1 cellular context compared by ENCODE assay signal in the genomic region with DNA sequence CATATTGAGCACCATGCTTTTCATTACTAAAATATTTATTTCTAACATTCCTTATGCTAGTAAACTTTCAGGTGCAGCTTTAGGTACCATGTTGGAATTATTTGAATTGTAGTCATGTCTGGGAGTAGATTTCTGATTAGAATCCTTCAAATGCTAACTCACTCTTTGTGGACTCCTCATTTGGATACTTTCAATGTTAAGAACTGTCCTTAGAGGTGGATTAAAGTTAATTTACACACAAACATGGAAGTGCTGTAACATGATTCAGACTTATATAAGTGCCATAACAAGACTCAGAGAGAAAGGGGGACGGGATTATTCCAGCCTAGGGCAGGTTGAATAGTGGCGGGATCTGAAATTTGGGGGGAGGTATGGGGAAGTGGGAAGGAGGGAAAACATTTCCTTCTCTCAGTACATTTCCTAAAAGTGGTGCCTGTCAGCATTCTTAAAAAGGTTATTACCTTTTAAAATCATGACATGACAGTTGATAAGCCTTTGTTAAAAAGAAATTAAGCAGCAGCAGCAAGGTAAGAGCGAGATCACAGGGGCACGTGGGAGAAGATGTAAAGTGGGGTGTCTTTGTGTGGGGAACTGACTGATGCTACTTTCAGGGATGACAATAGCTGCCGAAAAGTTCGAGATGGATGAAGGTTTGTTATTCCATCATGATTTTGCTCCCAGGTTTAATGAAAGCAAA.
TF ChIP-seq lines count a peak whose summit lies in the region.

No MANE protein-coding gene starts in this region.

TF ChIP-seq in SK-N-SH treated with all-trans-retinoic acid at 6 μM for 48 hours, 23 proteins besides CTCF, POLR2A, EP300 and RAD21 (continued from another document):
- TF ChIP-seq, protein P1, sequence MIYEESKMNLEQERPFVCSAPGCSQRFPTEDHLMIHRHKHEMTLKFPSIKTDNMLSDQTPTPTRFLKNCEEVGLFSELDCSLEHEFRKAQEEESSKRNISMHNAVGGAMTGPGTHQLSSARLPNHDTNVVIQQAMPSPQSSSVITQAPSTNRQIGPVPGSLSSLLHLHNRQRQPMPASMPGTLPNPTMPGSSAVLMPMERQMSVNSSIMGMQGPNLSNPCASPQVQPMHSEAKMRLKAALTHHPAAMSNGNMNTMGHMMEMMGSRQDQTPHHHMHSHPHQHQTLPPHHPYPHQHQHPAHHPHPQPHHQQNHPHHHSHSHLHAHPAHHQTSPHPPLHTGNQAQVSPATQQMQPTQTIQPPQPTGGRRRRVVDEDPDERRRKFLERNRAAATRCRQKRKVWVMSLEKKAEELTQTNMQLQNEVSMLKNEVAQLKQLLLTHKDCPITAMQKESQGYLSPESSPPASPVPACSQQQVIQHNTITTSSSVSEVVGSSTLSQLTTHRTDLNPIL (CRISPR knock-in tag; IDR thresholded peaks at IDR 0.05; ENCODE audit: low read depth), result no peak
- no peak for TF ChIP-seq ARNTL (CRISPR knock-in tag; IDR thresholded peaks at IDR 0.05; ENCODE audit: borderline replicate concordance, low read depth)
- TF ChIP-seq BACH2 (CRISPR knock-in tag; IDR thresholded peaks at IDR 0.05; ENCODE audit: borderline replicate concordance), result no peak
- TF ChIP-seq ZC3H10 (CRISPR knock-in tag; IDR thresholded peaks at IDR 0.05), result no peak
TF ChIP-seq in SK-N-SH treated with all-trans-retinoic acid at 6 μM for 48 hours: peak in this region for 0.
